Comparison of ENCODE assay signal across 1 cellular context in genomic region chr3:150763841-150764483, GRCh38.
TF ChIP-seq lines count a peak whose summit lies in the region.

No MANE protein-coding gene starts in this region.

TF ChIP-seq in HepG2, 621 proteins besides CTCF, POLR2A, EP300 and RAD21 (continued from another document and continues in another):
- no peak for TF ChIP-seq NFAT5 (CRISPR knock-in tag; IDR thresholded peaks at IDR 0.05)
- TF ChIP-seq ZNF678 (CRISPR knock-in tag; IDR thresholded peaks at IDR 0.05): no peak
- TF ChIP-seq ZNF674 (CRISPR knock-in tag; IDR thresholded peaks at IDR 0.05; ENCODE audit: low read depth): no peak
- no peak; the same call in 1 of the 2 replicates for TF ChIP-seq MYPOP (CRISPR knock-in tag; IDR thresholded peaks at IDR 0.05)
- no peak; the same call in 1 of the 2 replicates for TF ChIP-seq ERF (CRISPR knock-in tag; IDR thresholded peaks at IDR 0.05)
- no peak for TF ChIP-seq ZNF775 (CRISPR knock-in tag; IDR thresholded peaks at IDR 0.05; ENCODE audit: borderline replicate concordance)
- no peak for TF ChIP-seq KDM3A (CRISPR knock-in tag; IDR thresholded peaks at IDR 0.05; ENCODE audit: low read depth)
- TF ChIP-seq GZF1 (CRISPR knock-in tag; IDR thresholded peaks at IDR 0.05): no peak
- no peak; the same call in 1 of the 2 replicates for TF ChIP-seq ZNF788 (CRISPR knock-in tag; IDR thresholded peaks at IDR 0.05; ENCODE audit: borderline replicate concordance)
- TF ChIP-seq ZMYM4 (CRISPR knock-in tag; IDR thresholded peaks at IDR 0.05): no peak
- no peak for TF ChIP-seq DRAP1 (CRISPR knock-in tag; IDR thresholded peaks at IDR 0.05)
- no peak for TF ChIP-seq PHB2 (IDR thresholded peaks at IDR 0.05; ENCODE audit: partially characterized antibody)
- TF ChIP-seq GFI1 (CRISPR knock-in tag; IDR thresholded peaks at IDR 0.05; ENCODE audit: borderline replicate concordance): no peak
- no peak for TF ChIP-seq ZNF407 (CRISPR knock-in tag; IDR thresholded peaks at IDR 0.05; ENCODE audit: not compliant biosample characterization)
- TF ChIP-seq FOXJ3 (CRISPR knock-in tag; IDR thresholded peaks at IDR 0.05; ENCODE audit: borderline replicate concordance): no peak
- TF ChIP-seq HOMEZ (CRISPR knock-in tag; IDR thresholded peaks at IDR 0.05; ENCODE audit: low read depth): no peak
- TF ChIP-seq BRCA1 (CRISPR knock-in tag; IDR thresholded peaks at IDR 0.05): no peak
- TF ChIP-seq ZNF326 (CRISPR knock-in tag; IDR thresholded peaks at IDR 0.05; ENCODE audit: borderline replicate concordance): no peak
- no peak; the same call in 1 of the 2 replicates for TF ChIP-seq NRL (CRISPR knock-in tag; IDR thresholded peaks at IDR 0.05; ENCODE audit: borderline replicate concordance)
- no peak for TF ChIP-seq ZNF44 (CRISPR knock-in tag; IDR thresholded peaks at IDR 0.05)
- TF ChIP-seq ONECUT2 (CRISPR knock-in tag; IDR thresholded peaks at IDR 0.05): no peak
- TF ChIP-seq ZSCAN29 (CRISPR knock-in tag; conservative IDR thresholded peaks at IDR 0.05): no peak
- peak; percentile 76; the same call in 1 of the 2 replicates for TF ChIP-seq ZNF709 (CRISPR knock-in tag; IDR thresholded peaks at IDR 0.05)
- no peak for TF ChIP-seq EEA1 (CRISPR knock-in tag; IDR thresholded peaks at IDR 0.05; ENCODE audit: borderline replicate concordance)
- peak; percentile 36; the same call in 1 of the 2 replicates for TF ChIP-seq ZNF292 (CRISPR knock-in tag; IDR thresholded peaks at IDR 0.05; ENCODE audit: borderline replicate concordance, low read depth)
- TF ChIP-seq TGIF2 (CRISPR knock-in tag; IDR thresholded peaks at IDR 0.05): no peak
- 0 out of 2 replicates have a peak, but pooled peaks have one; percentile 59 for TF ChIP-seq HNRNPL (IDR thresholded peaks at IDR 0.05; ENCODE audit: low read depth, low read length)
- no peak for TF ChIP-seq ZNF136 (CRISPR knock-in tag; IDR thresholded peaks at IDR 0.05; ENCODE audit: low read depth)
- no peak for TF ChIP-seq TSC22D2 (CRISPR knock-in tag; IDR thresholded peaks at IDR 0.05; ENCODE audit: borderline replicate concordance)
- TF ChIP-seq ZNF564 (CRISPR knock-in tag; IDR thresholded peaks at IDR 0.05): 0 out of 2 replicates have a peak, but pooled peaks have one; percentile 62
- TF ChIP-seq ETV6 (CRISPR knock-in tag; conservative IDR thresholded peaks at IDR 0.05): no peak
- TF ChIP-seq SALL2 (CRISPR knock-in tag; IDR thresholded peaks at IDR 0.05): no peak
- TF ChIP-seq ZNF777 (CRISPR knock-in tag; IDR thresholded peaks at IDR 0.05): peak; percentile 10; the same call in 1 of the 2 replicates
- peak; percentile 37 for TF ChIP-seq ZNF350 (CRISPR knock-in tag; IDR thresholded peaks at IDR 0.05; ENCODE audit: borderline replicate concordance, low read depth)
- no peak for TF ChIP-seq ZNF234 (CRISPR knock-in tag; conservative IDR thresholded peaks at IDR 0.05)
- TF ChIP-seq ZKSCAN8 (CRISPR knock-in tag; IDR thresholded peaks at IDR 0.05; ENCODE audit: borderline replicate concordance): peak; percentile 24; the same call in 1 of the 2 replicates
- TF ChIP-seq MED1 (CRISPR knock-in tag; IDR thresholded peaks at IDR 0.05): peak; percentile 43; the same call in 1 of the 2 replicates
- TF ChIP-seq ZNF24 (IDR thresholded peaks at IDR 0.05): no peak
- no peak for TF ChIP-seq GRHL1 (CRISPR knock-in tag; conservative IDR thresholded peaks at IDR 0.05)
